ENCODE assay signal across 8 cellular contexts in genomic region chr12:107759410-107759809, GRCh38. TPM values are rescaled to one million over a fixed set of nuclear protein-coding genes. Genes with fewer than 3 reads are reported as not detected.
DNase-seq lines count a peak whose midpoint lies in the region; ATAC-seq and TF ChIP-seq lines count a peak whose summit lies in the region.

No MANE protein-coding gene starts in this region.

- H3K9me3 ChIP-seq in PC-3 (ENCODE audit: low read length) (no peaks in the 10 kb centered on the region), breast epithelium (no peaks in the 10 kb centered on the region)

- intact Hi-C loops in PC-3 (cut with micrococcal nuclease) (loop anchor here (1.0 to 2.0 kb wide), 2 partner anchors 10 to 75 kb away; partner anchors contain the start of gene PWP1), breast epithelium (cut with DNase I; ENCODE audit: low total_unique reads) (no loop called here)

- TF ChIP-seq POLR2A in breast epithelium (IDR thresholded peaks at IDR 0.05) = no peak

- H2AK5ac ChIP-seq in mesendoderm (ENCODE audit: low read length) = no peak overlapping the region

- peaks cover 26% of the 10 kb centered on the region for H3K36me3 ChIP-seq in GM23338 (ENCODE audit: insufficient read depth)
- H3K36me3 ChIP-seq in PC-3 (ENCODE audit: low read depth, low read length) = peaks cover 37% of the 10 kb centered on the region
- H3K36me3 ChIP-seq in breast epithelium = peaks cover 5% of the 10 kb centered on the region
- H3K36me3 ChIP-seq in mesendoderm (ENCODE audit: control insufficient read depth, insufficient read depth, low read length) = peaks cover 3% of the 10 kb centered on the region

- H3K9me3 Mint-ChIP-seq in GM23338 = no peaks in the 10 kb centered on the region

- H2BK120ac ChIP-seq in mesendoderm (ENCODE audit: low read depth, low read length) = no peak overlapping the region

- peaks cover 12% of the 10 kb centered on the region for H3K27me3 Mint-ChIP-seq in GM23338 (ENCODE audit: insufficient read depth, low read depth, poor library complexity)

- peaks cover 15% of the 10 kb centered on the region; the same call in 2 of the 3 replicates for H3K4me1 Mint-ChIP-seq in GM23338

- no peak overlapping the region for H3K4ac ChIP-seq in mesendoderm (ENCODE audit: low read depth, low read length)

- peaks cover 18% of the 10 kb centered on the region for H3K36me3 Mint-ChIP-seq in GM23338 (ENCODE audit: low read depth)

- TF ChIP-seq CTCF in GM23338 (conservative IDR thresholded peaks at IDR 0.05; ENCODE audit: low read depth in 2 of 2) (no peak), PC-3 (conservative IDR thresholded peaks at IDR 0.05; ENCODE audit: low read depth, low read length) (no peak), breast epithelium (IDR thresholded peaks at IDR 0.05) (no peak)

- H3K4me2 ChIP-seq in GM23338 (peak overlapping the region; percentile 82), PC-3 (ENCODE audit: low read length) (peak overlapping the region; percentile 86), mesendoderm (ENCODE audit: low read length) (no peak overlapping the region)

- CTCF ChIA-PET in PC-3 (lab: Charles Lee) = no interaction called here

- H3K4me1 ChIP-seq in GM23338 (ENCODE audit: insufficient read depth) (peaks cover 13% of the 10 kb centered on the region), PC-3 (ENCODE audit: insufficient read depth, low read length) (peaks cover 17% of the 10 kb centered on the region), breast epithelium (no peaks in the 10 kb centered on the region), mesendoderm (ENCODE audit: control insufficient read depth, low read depth, low read length) (peaks cover 2% of the 10 kb centered on the region)

- WGBS in mesendoderm (ENCODE audit: extremely low coverage, insufficient coverage, low lambda C conversion rate) = no CpG with 5 or more reads among the region's 3 CpGs

- no peak overlapping the region for H3K27ac ChIP-seq in GM23338 (ENCODE audit: low read depth)
- H3K27ac ChIP-seq in PC-3 (ENCODE audit: low read length) = peak overlapping the region; percentile 57
- no peak overlapping the region for H3K27ac ChIP-seq in breast epithelium
- no peak overlapping the region for H3K27ac ChIP-seq in mesendoderm (ENCODE audit: low read depth, low read length)

- BruUV-seq in PC-3 (replicated peaks; lab: Mats Ljungman, UMichigan) = no TSS peak

- no peak overlapping the region for H3K18ac ChIP-seq in mesendoderm (ENCODE audit: low read length)

- no peaks in the 10 kb centered on the region for H3F3A ChIP-seq in GM23338 (replicated peaks; ENCODE audit: low read depth)
- no peaks in the 10 kb centered on the region for H3F3A ChIP-seq in PC-3 (ENCODE audit: low read length, unreplicated experiment)

- peak overlapping the region; percentile 78 for H3K56ac ChIP-seq in mesendoderm (ENCODE audit: low read length)

- no peaks in the 10 kb centered on the region for H3K9me2 ChIP-seq in GM23338 (ENCODE audit: insufficient read depth)
- no peaks in the 10 kb centered on the region for H3K9me2 ChIP-seq in PC-3 (replicated peaks; ENCODE audit: low read length)

- H4K20me1 ChIP-seq in GM23338 (replicated peaks; ENCODE audit: insufficient read depth) = peaks cover 17% of the 10 kb centered on the region
- H4K20me1 ChIP-seq in PC-3 (ENCODE audit: low read length) = peaks cover 6% of the 10 kb centered on the region; the same call in 1 of the 2 replicates

- H4K8ac ChIP-seq in mesendoderm (ENCODE audit: low read depth, low read length) = no peak overlapping the region

- no peak for ATAC-seq in GM23338
- peak; percentile 39 for ATAC-seq in PC-3
- no peak for ATAC-seq in GM18519 (IDR thresholded peaks at IDR 0.05; ENCODE audit: low FRiP score, unreplicated experiment)
- ATAC-seq in GM21367 (IDR thresholded peaks at IDR 0.05; ENCODE audit: unreplicated experiment) = no peak

- POLR2A ChIA-PET in PC-3 (lab: Charles Lee; ENCODE audit: unreplicated experiment) = interaction anchor here (0.6 kb wide), 1 partner anchor 267 kb away, joined by 4 read pairs; no protein-coding TSS in a partner anchor

- H2AFZ ChIP-seq in GM23338 (no peak overlapping the region), PC-3 (ENCODE audit: low read length) (no peak overlapping the region)

- no peak overlapping the region for H3K27ac Mint-ChIP-seq in GM23338

- no peak overlapping the region for H4K5ac ChIP-seq in mesendoderm (ENCODE audit: low read length)

- no peak overlapping the region for H2BK15ac ChIP-seq in mesendoderm (replicated peaks; ENCODE audit: low read depth)

- no peak overlapping the region for H3K23ac ChIP-seq in mesendoderm (ENCODE audit: low read length)

- H3K4me3 ChIP-seq in GM23338 (peak overlapping the region; percentile 81), PC-3 (ENCODE audit: low read length) (peak overlapping the region; percentile 80), breast epithelium (peak overlapping the region; percentile 82 to 93 (median 92)), mesendoderm (ENCODE audit: low read length) (no peak overlapping the region)

- H3K79me2 ChIP-seq in GM23338 (replicated peaks; ENCODE audit: insufficient read depth) (peaks cover 33% of the 10 kb centered on the region), PC-3 (ENCODE audit: low read length) (peaks cover 43% of the 10 kb centered on the region), mesendoderm (ENCODE audit: control insufficient read depth, insufficient read depth, low read length) (peaks cover 20% of the 10 kb centered on the region)

- peaks cover 13% of the 10 kb centered on the region for H3K79me1 ChIP-seq in mesendoderm (ENCODE audit: low read length)

- H3K9ac ChIP-seq in PC-3 (ENCODE audit: low read length) = peak overlapping the region; percentile 81
- H3K9ac ChIP-seq in mesendoderm (ENCODE audit: low read length) = no peak overlapping the region

- DNase-seq in AG08395 (ENCODE audit: low spot score) (peak; percentile 81), GM23338 (ENCODE audit: low spot score) (no peak), PC-3 (peak; percentile 92), breast epithelium (ENCODE audit: low spot score in 2 of 2) (no peak), mesendoderm (peak; percentile 82)
- DNase-seq in stimulated activated naive CD4-positive, alpha-beta T cell treated with Interleukin-2 at 50 U/mL for 16 hours (lab: John Stamatoyannopoulos, UW) = no peak

- no peaks in the 10 kb centered on the region for H3K27me3 ChIP-seq in GM23338 (ENCODE audit: insufficient read depth)
- no peaks in the 10 kb centered on the region for H3K27me3 ChIP-seq in PC-3 (ENCODE audit: low read length)
- H3K27me3 ChIP-seq in breast epithelium = no peaks in the 10 kb centered on the region
- H3K27me3 ChIP-seq in mesendoderm (ENCODE audit: insufficient read depth, low read length, poor library complexity) = no peaks in the 10 kb centered on the region

- no peak overlapping the region for H2BK5ac ChIP-seq in mesendoderm (ENCODE audit: low read length)

- H3K4me3 Mint-ChIP-seq in GM23338 = peak overlapping the region; percentile 92

TF ChIP-seq in GM23338, 12 proteins besides CTCF, POLR2A, EP300 and RAD21:
- TF ChIP-seq EZH2phosphoT487 (IDR thresholded peaks at IDR 0.05; ENCODE audit: unreplicated experiment) (no peak), JUNB (IDR thresholded peaks at IDR 0.05; ENCODE audit: unreplicated experiment) (no peak), STAT1 (IDR thresholded peaks at IDR 0.05; ENCODE audit: unreplicated experiment) (no peak), CREB1 (CRISPR knock-in tag; IDR thresholded peaks at IDR 0.05; ENCODE audit: low read depth) (no peak), ZNF114 (CRISPR knock-in tag; IDR thresholded peaks at IDR 0.05) (no peak), NANOG (IDR thresholded peaks at IDR 0.05; ENCODE audit: borderline replicate concordance) (no peak), ETS1 (IDR thresholded peaks at IDR 0.05) (no peak)

RNA-seq across cellular contexts. Expression of gene PRDM4, which starts 1.5 kb away (rescaled TPM):
- 17.1 and 21.9 TPM in 2 replicates for total RNA-seq in GM23338 (2014; rRNA removed; shearing (Covaris generic))
- 4.9 and 5.2 TPM in 2 replicates for polyA plus RNA-seq in GM23338 (2016; fragmentation: Nextera tagmentation; extraction: Ambion mirVana)
- total RNA-seq in PC-3 (2014; rRNA removed) = 22.6 and 33.2 TPM in 2 replicates
- 10 to 100 TPM; 29.4 to 32.6 (median 31.1) TPM for total RNA-seq in breast epithelium
- polyA plus RNA-seq in mesendoderm (2013, experiment 1 of 2) = 12.1 TPM
- 11.8 TPM for polyA plus RNA-seq in mesendoderm (2013, experiment 2 of 2)

RNA-seq across cellular contexts. Expression of gene ASCL4, which starts 15.1 kb away (rescaled TPM):
- not detected in 2 replicates for total RNA-seq in GM23338 (2014; rRNA removed; shearing (Covaris generic))
- not detected in 2 replicates for polyA plus RNA-seq in GM23338 (2016; fragmentation: Nextera tagmentation; extraction: Ambion mirVana)
- not detected in 2 replicates for total RNA-seq in PC-3 (2014; rRNA removed)
- under 1 TPM in 1 of 3 donors, not detected in 2; 0.16 TPM for total RNA-seq in breast epithelium
- not detected for polyA plus RNA-seq in mesendoderm (2013, experiment 1 of 2)
- not detected for polyA plus RNA-seq in mesendoderm (2013, experiment 2 of 2)

Comparison
In these comparisons a context has a peak if more than half of its experiments do, and no peak if none do; other contexts are left out.
1. DNase-seq: peak in AG08395 (single experiment), PC-3 (single experiment) and mesendoderm (single experiment); none in GM23338 (single experiment), breast epithelium (0 of 2) and stimulated activated naive CD4-positive, alpha-beta T cell treated with Interleukin-2 at 50 U/mL for 16 hours (single experiment).